8 cellular contexts compared by ENCODE assay signal in the genomic region with DNA sequence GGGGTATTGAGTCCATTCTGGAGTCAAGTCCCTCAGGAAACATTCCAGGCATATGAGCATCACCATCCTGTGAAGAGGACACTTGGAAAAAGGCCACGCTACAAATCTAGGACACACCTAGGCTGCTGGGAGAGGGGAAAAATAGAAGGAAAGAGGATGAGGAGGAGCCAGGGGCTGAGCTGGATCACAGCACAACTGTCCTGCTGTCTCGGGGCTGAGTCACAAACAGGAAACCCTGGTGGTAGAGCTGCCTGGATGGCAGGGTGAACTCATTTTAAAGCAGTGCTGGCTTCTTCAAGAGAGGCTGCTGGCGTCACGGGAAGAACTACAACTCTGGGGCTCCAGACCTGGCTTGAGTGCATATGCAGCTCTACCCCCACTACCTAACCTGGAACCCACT. TPM values are rescaled to one million over a fixed set of nuclear protein-coding genes. Genes with fewer than 3 reads are reported as not detected.
DNase-seq lines count a peak whose midpoint lies in the region; ATAC-seq and TF ChIP-seq lines count a peak whose summit lies in the region.

No MANE protein-coding gene starts in this region.

- TF ChIP-seq EP300 in esophagus muscularis mucosa (IDR thresholded peaks at IDR 0.05) = no peak

- peaks cover 37 to 85% (median 75%) of the 10 kb centered on the region in 4 donors for H3K4me1 ChIP-seq in esophagus muscularis mucosa

- no peak for TF ChIP-seq POLR2A in esophagus muscularis mucosa (IDR thresholded peaks at IDR 0.05; ENCODE audit: low read depth)

- intact Hi-C loops in esophagus muscularis mucosa (cut with DNase I) = no loop called here

- H3K4me3 ChIP-seq in esophagus muscularis mucosa = no peak overlapping the region

- no peak for ATAC-seq in HG03097 (IDR thresholded peaks at IDR 0.05; ENCODE audit: low FRiP score, unreplicated experiment)

- H3K27me3 ChIP-seq in esophagus muscularis mucosa = no peaks in the 10 kb centered on the region

- H3K27ac ChIP-seq in esophagus muscularis mucosa (replicated peaks in 1 of 4) = peak overlapping the region; percentile 19 to 61 (median 52)

- H3K9me3 ChIP-seq in esophagus muscularis mucosa = no peaks in the 10 kb centered on the region

- WGBS in esophagus muscularis mucosa = 36% methylated on average over 4 of the region's 4 CpGs

- peaks cover 0 to 27% (median 14%) of the 10 kb centered on the region in 4 donors for H3K36me3 ChIP-seq in esophagus muscularis mucosa

- peak; percentile 8 for DNase-seq in HS-27A (ENCODE audit: low read depth)
- DNase-seq in activated CD4-positive, alpha-beta T cell treated with anti-CD3 and anti-CD28 coated beads, Interleukin-2, amount 50 U/mL, for 4 hours = peak; percentile 23
- DNase-seq in esophagus muscularis mucosa (ENCODE audit: extremely low spot score) = no peak
- peak; percentile 14 for DNase-seq in stimulated activated CD8-positive, alpha-beta memory T cell treated with anti-CD3 and anti-CD28 coated beads, Interleukin-15, amount 100 ng/mL, for 1 hour (ENCODE audit: low read depth)
- no peak for DNase-seq in NCI-H1436 (lab: John Stamatoyannopoulos, UW)
- DNase-seq in NCI-H2196 (lab: John Stamatoyannopoulos, UW; ENCODE audit: unreplicated experiment) = no peak
- DNase-seq in NCI-H2227 treated with DMSO at 0.1 percent for 48 hours (lab: John Stamatoyannopoulos, UW) = no peak

- TF ChIP-seq CTCF in esophagus muscularis mucosa (IDR thresholded peaks at IDR 0.05) = no peak

RNA-seq across cellular contexts. Expression of a gene that starts 37.3 kb away (rescaled TPM):
- total RNA-seq in esophagus muscularis mucosa = 10 to 100 TPM; 15.0 to 28.4 (median 21.2) TPM

Comparison
In these comparisons a context has a peak if more than half of its experiments do, and no peak if none do; other contexts are left out.
1. DNase-seq: peak in HS-27A (single experiment), activated CD4-positive, alpha-beta T cell treated with anti-CD3 and anti-CD28 coated beads, Interleukin-2, amount 50 U/mL, for 4 hours (2 of 2) and stimulated activated CD8-positive, alpha-beta memory T cell treated with anti-CD3 and anti-CD28 coated beads, Interleukin-15, amount 100 ng/mL, for 1 hour (single experiment); none in esophagus muscularis mucosa (single experiment), NCI-H1436 (single experiment), NCI-H2196 (single experiment) and NCI-H2227 treated with DMSO at 0.1 percent for 48 hours (single experiment).